ENCODE assay signal across 19 cellular contexts in the genomic region with DNA sequence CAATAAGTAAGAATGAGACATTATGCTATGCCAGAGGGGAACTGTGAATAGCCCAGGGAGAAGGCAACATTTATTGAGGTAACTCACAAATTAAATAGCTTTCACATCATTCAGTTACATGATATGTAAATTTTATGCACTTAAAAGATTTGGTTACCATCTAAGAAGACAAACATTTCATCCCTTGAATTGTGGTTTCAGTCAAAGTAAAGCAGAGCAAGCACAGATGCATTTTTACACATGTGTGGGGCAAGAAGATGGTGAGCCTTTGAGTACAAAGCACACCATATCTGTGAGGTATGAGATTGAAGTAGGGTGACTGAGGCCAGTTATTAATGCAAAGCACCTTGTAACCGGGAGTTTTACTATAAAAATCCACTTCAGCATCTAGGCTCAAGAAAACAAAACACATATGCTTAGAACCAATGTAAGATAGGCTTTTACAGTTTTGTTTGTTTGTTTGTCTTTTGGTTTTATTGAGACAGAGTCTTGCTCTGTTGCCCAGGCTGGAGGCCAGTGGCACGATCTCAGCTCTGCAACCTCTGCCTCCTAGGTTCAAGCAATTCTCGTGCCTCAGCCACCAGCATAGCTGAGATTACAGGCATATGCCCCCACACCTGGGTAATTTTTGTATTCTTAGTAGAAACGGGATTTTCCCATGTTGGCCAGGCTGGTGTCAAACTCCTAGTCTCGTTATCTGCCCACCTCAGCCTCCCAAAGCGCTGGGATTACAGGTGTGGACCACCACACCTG. TPM values are rescaled to one million over a fixed set of nuclear protein-coding genes. Genes with fewer than 3 reads are reported as not detected.
A peak's percentile ranks its signal among the peaks of the same experiment; 100 is the strongest.
DNase-seq lines count a peak whose midpoint lies in the region; ATAC-seq, FAIRE-seq and TF ChIP-seq lines count a peak whose summit lies in the region.
"Had no signal": no experiment of that assay in that cellular context is flagged by ENCODE, and none has a peak within 500 bp of the region (broad histone marks: within the 10 kb centered on the region; RNA-seq: fewer than 3 reads in every experiment).

No MANE protein-coding gene starts in this region.

- FAIRE-seq in A549 (lab: Jason Lieb, UNC), result no peak

- TF ChIP-seq EP300 in A549 (IDR thresholded peaks at IDR 0.05), result no peak

- H3K27ac ChIP-seq in A549, result peak overlapping the region; percentile 34 to 39; a peak in 4 of 6 replicates
- peak overlapping the region; percentile 89 for H3K27ac ChIP-seq in Panc1 (ENCODE audit: low read length)
- H3K27ac ChIP-seq: BLaER1 treated with 17β-estradiol and CSF1 and Interleukin-3, amounts not matched to agents 10 nM and 100 nM had no signal

- no peak for TF ChIP-seq POLR2A in A549 (IDR thresholded peaks at IDR 0.05; ENCODE audit: low read length)

- TF ChIP-seq CTCF in A549 (IDR thresholded peaks at IDR 0.05), result no peak
- TF ChIP-seq CTCF in Panc1 (IDR thresholded peaks at IDR 0.05), result no peak
- no peak for TF ChIP-seq CTCF in fibroblast of villous mesenchyme (IDR thresholded peaks at IDR 0.05; ENCODE audit: insufficient read depth, low read depth, low read length)

- CTCF ChIA-PET in A549 (lab: Yijun Ruan, JAX), result interaction anchor here (0.6 kb wide), 1 partner anchor 20 kb away, joined by 3 read pairs; no protein-coding TSS in a partner anchor
- CTCF ChIA-PET in Panc1 (lab: Charles Lee), result no interaction called here

- H3K4me3 ChIP-seq in A549, result no peak overlapping the region
- 0 out of 4 replicates have a peak overlapping the region, but pooled peaks of 1 of the 2 experiments have one; percentile 7 for H3K4me3 ChIP-seq in Panc1 (ENCODE audit: low read depth in 2 of 2, low read length in 2 of 2)
- no peak overlapping the region for H3K4me3 ChIP-seq in fibroblast of villous mesenchyme (ENCODE audit: low read depth, low read length)
- H3K4me3 ChIP-seq: BLaER1 treated with 17β-estradiol and CSF1 and Interleukin-3, amounts not matched to agents 10 nM and 100 nM; HAP-1 had no signal

- H3K4me2 ChIP-seq in A549, result peak overlapping the region; percentile 26
- H3K4me2 ChIP-seq: BLaER1 treated with 17β-estradiol and CSF1 and Interleukin-3, amounts not matched to agents 10 nM and 100 nM had no signal

- no peak for TF ChIP-seq RAD21 in A549 (conservative IDR thresholded peaks at IDR 0.05 in 1 of 2, IDR thresholded peaks at IDR 0.05 in 1 of 2)

- ATAC-seq in A549 (no peak), Panc1 (peak; percentile 66), HG03095 (IDR thresholded peaks at IDR 0.05; ENCODE audit: unreplicated experiment) (no peak), GM21360 (IDR thresholded peaks at IDR 0.05; ENCODE audit: unreplicated experiment) (no peak)

- POLR2A ChIA-PET in A549 (lab: Yijun Ruan, JAX) (no interaction called here), Panc1 (lab: Charles Lee) (no interaction called here)

- DNase-seq in A549 (ENCODE audit: low read depth in 1 of 2, low spot score in 1 of 2), result no peak
- peak; percentile 19 for DNase-seq in ELR (ENCODE audit: low read depth)
- DNase-seq in Panc1 (ENCODE audit: low read depth, low spot score), result no peak
- peak; percentile 34 for DNase-seq in fibroblast of villous mesenchyme (ENCODE audit: low read depth)
- DNase-seq in D341Med (ENCODE audit: low spot score), result no peak
- DNase-seq in GM19238 (ENCODE audit: insufficient read length, low spot score), result no peak
- DNase-seq: DMS 273 treated with DMSO at 0.1 percent for 48 hours, NCI-H1048, NCI-H1436 treated with DMSO at 0.1 percent for 48 hours, NCI-H2081, NCI-H510A treated with DMSO at 0.1 percent for 48 hours, NCI-H82, SHP77 treated with DMSO at 0.1 percent for 48 hours had no signal

- intact Hi-C loops in Panc1 (cut with micrococcal nuclease; ENCODE audit: unreplicated experiment), result no loop called here

- in situ Hi-C loops in Panc1 (cut with HindIII; ENCODE audit: low pct_unique_long_range_greater_than_20kb, low sequenced_read_pairs), result no loop called here

- BruUV-seq in Panc1 (replicated peaks; lab: Mats Ljungman, UMichigan), result no TSS peak

- H3K9me3 ChIP-seq in A549 (no peaks in the 10 kb centered on the region), Panc1 (ENCODE audit: control insufficient read depth, insufficient read depth, low read depth, low read length) (no peaks in the 10 kb centered on the region)
- H3K9me3 ChIP-seq: BLaER1 treated with 17β-estradiol and CSF1 and Interleukin-3, amounts not matched to agents 10 nM and 100 nM; HAP-1 had no signal

- no peaks in the 10 kb centered on the region for H3K27me3 ChIP-seq in Panc1 (ENCODE audit: control insufficient read depth, insufficient read depth, low read length)
- H3K27me3 ChIP-seq: BLaER1 treated with 17β-estradiol and CSF1 and Interleukin-3, amounts not matched to agents 10 nM and 100 nM had no signal

- no peaks in the 10 kb centered on the region for H3K36me3 ChIP-seq in Panc1 (ENCODE audit: control insufficient read depth, insufficient read depth, low read length)
- H3K36me3 ChIP-seq: BLaER1 treated with 17β-estradiol and CSF1 and Interleukin-3, amounts not matched to agents 10 nM and 100 nM; HAP-1 had no signal

- WGBS in A549 (ENCODE audit: missing lambda C conversion rate), result 71% methylated on average over 6 of the region's 6 CpGs

- H3K4me1 ChIP-seq in A549 (peaks cover 57% of the 10 kb centered on the region), Panc1 (ENCODE audit: control insufficient read depth, insufficient read depth, low read length) (peaks cover 40% of the 10 kb centered on the region)

TF ChIP-seq in A549, 52 proteins besides CTCF, POLR2A, EP300 and RAD21:
- TF ChIP-seq POLR2AphosphoS2 (conservative IDR thresholded peaks at IDR 0.05; ENCODE audit: low read length) (no peak), CBX2 (IDR thresholded peaks at IDR 0.05; ENCODE audit: borderline replicate concordance, low read depth) (no peak), FOSL2 (IDR thresholded peaks at IDR 0.05) (no peak), FOSL2 (CRISPR knock-in tag; IDR thresholded peaks at IDR 0.05) (no peak), FOXS1 (CRISPR knock-in tag; IDR thresholded peaks at IDR 0.05) (no peak), EHMT2 (IDR thresholded peaks at IDR 0.05; ENCODE audit: low read depth) (no peak), JUN (IDR thresholded peaks at IDR 0.05) (no peak)
- TF ChIP-seq, protein P1, sequence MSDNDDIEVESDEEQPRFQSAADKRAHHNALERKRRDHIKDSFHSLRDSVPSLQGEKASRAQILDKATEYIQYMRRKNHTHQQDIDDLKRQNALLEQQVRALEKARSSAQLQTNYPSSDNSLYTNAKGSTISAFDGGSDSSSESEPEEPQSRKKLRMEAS (IDR thresholded peaks at IDR 0.05), result no peak
- TF ChIP-seq, protein P2, sequence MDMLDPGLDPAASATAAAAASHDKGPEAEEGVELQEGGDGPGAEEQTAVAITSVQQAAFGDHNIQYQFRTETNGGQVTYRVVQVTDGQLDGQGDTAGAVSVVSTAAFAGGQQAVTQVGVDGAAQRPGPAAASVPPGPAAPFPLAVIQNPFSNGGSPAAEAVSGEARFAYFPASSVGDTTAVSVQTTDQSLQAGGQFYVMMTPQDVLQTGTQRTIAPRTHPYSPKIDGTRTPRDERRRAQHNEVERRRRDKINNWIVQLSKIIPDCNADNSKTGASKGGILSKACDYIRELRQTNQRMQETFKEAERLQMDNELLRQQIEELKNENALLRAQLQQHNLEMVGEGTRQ (IDR thresholded peaks at IDR 0.05), result no peak

RNA-seq across cellular contexts. Expression of a gene that starts 3.5 kb away (rescaled TPM):
- 0.10 TPM in 1 of 2 replicates, not detected in the other for polyA plus RNA-seq in A549 (2011; rRNA removed)
- 0.03 TPM in 1 of 2 replicates, not detected in the other for polyA plus RNA-seq in A549 (2012; cell fraction: cytosol; rRNA removed)
- not detected in 2 replicates for polyA plus RNA-seq in A549 (2012; cell fraction: nucleus; rRNA removed)
- polyA plus RNA-seq in A549 (2017; fragmentation: RNase III; extraction: RNeasy Plus Mini Kit Qiagen cat#74134 plus additional on column Dnase treatment), result not detected in 3 replicates
- polyA minus RNA-seq in A549 (2011; rRNA and poly(A)+ RNA removed), result 0.73 TPM in 1 of 2 replicates, not detected in the other
- 0.54 TPM for total RNA-seq in Panc1 (2021; ENCODE audit: unreplicated experiment)
- 0.40 TPM for polyA plus RNA-seq in Panc1 (2012; ENCODE audit: insufficient read length)
- 0.43 TPM in 1 of 2 replicates, not detected in the other for total RNA-seq in fibroblast of villous mesenchyme
- total RNA-seq: A172, Daoy had no signal

Comparison
In these comparisons a context has a peak if more than half of its experiments do, and no peak if none do; other contexts are left out.
1. DNase-seq: peak in ELR (single experiment) and fibroblast of villous mesenchyme (single experiment); none in A549 (0 of 2), Panc1 (single experiment), D341Med (single experiment) and GM19238 (single experiment).